9 cellular contexts compared by ENCODE assay signal in genomic region chr3:174355505-174355904, GRCh38.
A peak's percentile ranks its signal among the peaks of the same experiment; 100 is the strongest.
DNase-seq lines count a peak whose midpoint lies in the region; ATAC-seq and TF ChIP-seq lines count a peak whose summit lies in the region.
"Had no signal": no experiment of that assay in that cellular context is flagged by ENCODE, and none has a peak within 500 bp of the region (broad histone marks: within the 10 kb centered on the region; RNA-seq: fewer than 3 reads in every experiment).

No MANE protein-coding gene starts in this region.

- H3K9ac ChIP-seq in colonic mucosa (ENCODE audit: low read depth in 2 of 2, low read length in 2 of 2): no peak overlapping the region

- no peaks in the 10 kb centered on the region for H3K36me3 Mint-ChIP-seq in endothelial cell (ENCODE audit: low read depth, unreplicated experiment)

- no peaks in the 10 kb centered on the region for H3K4me1 Mint-ChIP-seq in endothelial cell (ENCODE audit: unreplicated experiment)

- peak; percentile 35 for DNase-seq in NCI-H226
- DNase-seq in fibroblast of mammary gland (ENCODE audit: low read depth): peak; percentile 53
- no peak for DNase-seq in colonic mucosa
- no peak for DNase-seq in endothelial cell (ENCODE audit: low spot score)
- DNase-seq in activated CD8-positive, alpha-beta memory T cell treated with anti-CD3 and anti-CD28 coated beads for 24 hours: no peak

- peak overlapping the region; percentile 67 for H3K27ac ChIP-seq in 22Rv1
- no peak overlapping the region for H3K27ac ChIP-seq in colonic mucosa
- H3K27ac ChIP-seq: RWPE1 had no signal

- no peak overlapping the region for H3K27ac Mint-ChIP-seq in endothelial cell (ENCODE audit: unreplicated experiment)

- H3K4me3 Mint-ChIP-seq in endothelial cell (ENCODE audit: unreplicated experiment): no peak overlapping the region

- intact Hi-C loops in colonic mucosa (cut with DNase I): no loop called here

- no peaks in the 10 kb centered on the region for H3K27me3 ChIP-seq in colonic mucosa

- H3K4me1 ChIP-seq in colonic mucosa: no peaks in the 10 kb centered on the region

- ATAC-seq in GM18868 (IDR thresholded peaks at IDR 0.05; ENCODE audit: unreplicated experiment): peak; percentile 58
- ATAC-seq in GM18517 (IDR thresholded peaks at IDR 0.05; ENCODE audit: unreplicated experiment): no peak

- H3K9me3 ChIP-seq in colonic mucosa: no peaks in the 10 kb centered on the region

- H3K4me3 ChIP-seq in fibroblast of mammary gland (ENCODE audit: control insufficient read depth, low read depth, low read length) (no peak overlapping the region), colonic mucosa (no peak overlapping the region)

- no peaks in the 10 kb centered on the region for H3K9me3 Mint-ChIP-seq in endothelial cell (ENCODE audit: unreplicated experiment)

- no peaks in the 10 kb centered on the region for H3K27me3 Mint-ChIP-seq in endothelial cell (ENCODE audit: unreplicated experiment)

- H3K36me3 ChIP-seq in colonic mucosa: no peaks in the 10 kb centered on the region

- TF ChIP-seq CTCF in 22Rv1 (IDR thresholded peaks at IDR 0.05): peak; percentile 58
- TF ChIP-seq CTCF in fibroblast of mammary gland (conservative IDR thresholded peaks at IDR 0.05; ENCODE audit: control insufficient read depth, insufficient read depth, low read depth, low read length): peak; percentile 46
- TF ChIP-seq CTCF in colonic mucosa (IDR thresholded peaks at IDR 0.05): no peak
- TF ChIP-seq CTCF in endothelial cell (IDR thresholded peaks at IDR 0.05; ENCODE audit: unreplicated experiment): no peak

Comparison
In these comparisons a context has a peak if more than half of its experiments do, and no peak if none do; other contexts are left out.
1. CTCF ChIP-seq: peak in 22Rv1 (single experiment) and fibroblast of mammary gland (single experiment); none in colonic mucosa (single experiment) and endothelial cell (single experiment).
2. DNase-seq: peak in NCI-H226 (single experiment) and fibroblast of mammary gland (single experiment); none in colonic mucosa (single experiment), endothelial cell (single experiment) and activated CD8-positive, alpha-beta memory T cell treated with anti-CD3 and anti-CD28 coated beads for 24 hours (single experiment).